1 cellular context compared by ENCODE assay signal in the genomic region with DNA sequence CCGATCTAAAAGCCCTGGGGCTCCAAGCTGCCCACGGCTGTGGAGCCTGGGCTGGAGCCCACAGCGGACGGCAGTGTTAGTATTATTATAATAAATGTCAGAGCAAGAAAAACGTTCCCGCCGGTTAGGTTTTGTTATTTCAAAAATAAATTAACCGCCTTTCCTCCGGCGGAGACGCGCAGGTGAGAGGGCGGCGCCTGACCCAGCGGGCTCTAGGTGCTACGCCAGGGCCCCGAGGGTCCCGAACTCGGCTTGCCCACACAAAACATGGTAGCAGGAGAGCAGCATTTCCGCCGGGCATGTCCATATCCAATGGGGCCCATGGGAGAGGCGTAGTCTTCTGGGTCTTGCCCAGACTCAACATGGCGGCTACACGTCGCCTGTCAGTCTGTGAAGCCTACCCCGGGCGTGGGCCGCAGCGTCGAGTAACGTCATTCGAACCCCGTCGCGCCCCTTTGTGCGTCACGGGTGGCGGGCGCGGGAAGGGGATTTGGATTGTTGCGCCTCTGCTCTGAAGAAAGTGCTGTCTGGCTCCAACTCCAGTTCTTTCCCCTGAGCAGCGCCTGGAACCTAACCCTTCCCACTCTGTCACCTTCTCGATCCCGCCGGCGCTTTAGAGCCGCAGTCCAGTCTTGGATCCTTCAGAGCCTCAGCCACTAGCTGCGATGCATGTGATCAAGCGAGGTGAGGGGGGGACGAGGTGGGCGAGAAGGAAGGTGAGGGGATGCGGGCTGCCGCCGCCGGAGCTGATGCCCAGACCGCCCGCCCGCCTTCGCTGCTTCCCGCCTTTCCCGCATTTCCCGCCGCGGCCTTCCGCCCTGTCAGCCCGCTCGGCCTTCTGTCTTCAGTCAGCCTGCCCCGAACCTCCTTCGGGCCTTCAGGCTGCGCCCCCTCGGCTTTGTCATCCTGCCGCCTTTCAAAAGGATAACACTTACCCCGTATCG.
TF ChIP-seq lines count a peak whose summit lies in the region.

A gene (plus strand): TSS at position 452 of the 944 bp plus-strand sequence. CDS start 214 bp downstream, at position 666.

TF ChIP-seq in K562, 482 proteins besides CTCF, POLR2A, EP300 and RAD21 (continued from another document and continues in another):
- TF ChIP-seq, protein P1, sequence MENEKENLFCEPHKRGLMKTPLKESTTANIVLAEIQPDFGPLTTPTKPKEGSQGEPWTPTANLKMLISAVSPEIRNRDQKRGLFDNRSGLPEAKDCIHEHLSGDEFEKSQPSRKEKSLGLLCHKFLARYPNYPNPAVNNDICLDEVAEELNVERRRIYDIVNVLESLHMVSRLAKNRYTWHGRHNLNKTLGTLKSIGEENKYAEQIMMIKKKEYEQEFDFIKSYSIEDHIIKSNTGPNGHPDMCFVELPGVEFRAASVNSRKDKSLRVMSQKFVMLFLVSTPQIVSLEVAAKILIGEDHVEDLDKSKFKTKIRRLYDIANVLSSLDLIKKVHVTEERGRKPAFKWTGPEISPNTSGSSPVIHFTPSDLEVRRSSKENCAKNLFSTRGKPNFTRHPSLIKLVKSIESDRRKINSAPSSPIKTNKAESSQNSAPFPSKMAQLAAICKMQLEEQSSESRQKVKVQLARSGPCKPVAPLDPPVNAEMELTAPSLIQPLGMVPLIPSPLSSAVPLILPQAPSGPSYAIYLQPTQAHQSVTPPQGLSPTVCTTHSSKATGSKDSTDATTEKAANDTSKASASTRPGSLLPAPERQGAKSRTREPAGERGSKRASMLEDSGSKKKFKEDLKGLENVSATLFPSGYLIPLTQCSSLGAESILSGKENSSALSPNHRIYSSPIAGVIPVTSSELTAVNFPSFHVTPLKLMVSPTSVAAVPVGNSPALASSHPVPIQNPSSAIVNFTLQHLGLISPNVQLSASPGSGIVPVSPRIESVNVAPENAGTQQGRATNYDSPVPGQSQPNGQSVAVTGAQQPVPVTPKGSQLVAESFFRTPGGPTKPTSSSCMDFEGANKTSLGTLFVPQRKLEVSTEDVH (IDR thresholded peaks at IDR 0.05; ENCODE audit: low read depth, partially characterized antibody), result peak; percentile 98
- TF ChIP-seq, protein P2, sequence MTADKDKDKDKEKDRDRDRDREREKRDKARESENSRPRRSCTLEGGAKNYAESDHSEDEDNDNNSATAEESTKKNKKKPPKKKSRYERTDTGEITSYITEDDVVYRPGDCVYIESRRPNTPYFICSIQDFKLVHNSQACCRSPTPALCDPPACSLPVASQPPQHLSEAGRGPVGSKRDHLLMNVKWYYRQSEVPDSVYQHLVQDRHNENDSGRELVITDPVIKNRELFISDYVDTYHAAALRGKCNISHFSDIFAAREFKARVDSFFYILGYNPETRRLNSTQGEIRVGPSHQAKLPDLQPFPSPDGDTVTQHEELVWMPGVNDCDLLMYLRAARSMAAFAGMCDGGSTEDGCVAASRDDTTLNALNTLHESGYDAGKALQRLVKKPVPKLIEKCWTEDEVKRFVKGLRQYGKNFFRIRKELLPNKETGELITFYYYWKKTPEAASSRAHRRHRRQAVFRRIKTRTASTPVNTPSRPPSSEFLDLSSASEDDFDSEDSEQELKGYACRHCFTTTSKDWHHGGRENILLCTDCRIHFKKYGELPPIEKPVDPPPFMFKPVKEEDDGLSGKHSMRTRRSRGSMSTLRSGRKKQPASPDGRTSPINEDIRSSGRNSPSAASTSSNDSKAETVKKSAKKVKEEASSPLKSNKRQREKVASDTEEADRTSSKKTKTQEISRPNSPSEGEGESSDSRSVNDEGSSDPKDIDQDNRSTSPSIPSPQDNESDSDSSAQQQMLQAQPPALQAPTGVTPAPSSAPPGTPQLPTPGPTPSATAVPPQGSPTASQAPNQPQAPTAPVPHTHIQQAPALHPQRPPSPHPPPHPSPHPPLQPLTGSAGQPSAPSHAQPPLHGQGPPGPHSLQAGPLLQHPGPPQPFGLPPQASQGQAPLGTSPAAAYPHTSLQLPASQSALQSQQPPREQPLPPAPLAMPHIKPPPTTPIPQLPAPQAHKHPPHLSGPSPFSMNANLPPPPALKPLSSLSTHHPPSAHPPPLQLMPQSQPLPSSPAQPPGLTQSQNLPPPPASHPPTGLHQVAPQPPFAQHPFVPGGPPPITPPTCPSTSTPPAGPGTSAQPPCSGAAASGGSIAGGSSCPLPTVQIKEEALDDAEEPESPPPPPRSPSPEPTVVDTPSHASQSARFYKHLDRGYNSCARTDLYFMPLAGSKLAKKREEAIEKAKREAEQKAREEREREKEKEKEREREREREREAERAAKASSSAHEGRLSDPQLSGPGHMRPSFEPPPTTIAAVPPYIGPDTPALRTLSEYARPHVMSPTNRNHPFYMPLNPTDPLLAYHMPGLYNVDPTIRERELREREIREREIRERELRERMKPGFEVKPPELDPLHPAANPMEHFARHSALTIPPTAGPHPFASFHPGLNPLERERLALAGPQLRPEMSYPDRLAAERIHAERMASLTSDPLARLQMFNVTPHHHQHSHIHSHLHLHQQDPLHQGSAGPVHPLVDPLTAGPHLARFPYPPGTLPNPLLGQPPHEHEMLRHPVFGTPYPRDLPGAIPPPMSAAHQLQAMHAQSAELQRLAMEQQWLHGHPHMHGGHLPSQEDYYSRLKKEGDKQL (CRISPR knock-in tag; IDR thresholded peaks at IDR 0.05; ENCODE audit: borderline replicate concordance), result no peak
- TF ChIP-seq CAMTA2 (CRISPR knock-in tag; conservative IDR thresholded peaks at IDR 0.05) (no peak), LCOR (CRISPR knock-in tag; IDR thresholded peaks at IDR 0.05) (peak; percentile 74; the same call in 1 of the 2 replicates), TRIM24 (IDR thresholded peaks at IDR 0.05) (peak in 1 of 2 experiments; percentile 29; a peak in 1 of 4 replicates), MECOM (CRISPR knock-in tag; IDR thresholded peaks at IDR 0.05) (no peak), HSF4 (CRISPR knock-in tag; IDR thresholded peaks at IDR 0.05; ENCODE audit: borderline replicate concordance) (peak; percentile 37; the same call in 1 of the 2 replicates), BRCA1 (IDR thresholded peaks at IDR 0.05) (no peak), BRCA1 (CRISPR knock-in tag; IDR thresholded peaks at IDR 0.05) (no peak), PHF20 (IDR thresholded peaks at IDR 0.05; ENCODE audit: partially characterized antibody) (peak; percentile 73), SLC30A9 (CRISPR knock-in tag; IDR thresholded peaks at IDR 0.05) (no peak), ETV5 (CRISPR knock-in tag; IDR thresholded peaks at IDR 0.05; ENCODE audit: low read depth) (0 out of 2 replicates have a peak, but pooled peaks have one; percentile 55), HNRNPH1 (optimal IDR thresholded peaks at IDR 0.05; ENCODE audit: low read depth, low read length) (no peak), HNRNPK (IDR thresholded peaks at IDR 0.05; ENCODE audit: low read depth, low read length, poor library complexity, severe bottlenecking) (no peak), PHTF2 (CRISPR knock-in tag; IDR thresholded peaks at IDR 0.05) (no peak), POLR2AphosphoS5 (IDR thresholded peaks at IDR 0.05; ENCODE audit: control insufficient read depth, insufficient read depth, low read depth, low read length) (peak; percentile 51; the same call in 1 of the 2 replicates), GTF2F1 (IDR thresholded peaks at IDR 0.05; ENCODE audit: low read depth, low read length) (no peak), EZH2 (IDR thresholded peaks at IDR 0.05; ENCODE audit: borderline replicate concordance, low read depth, low read length) (no peak), XRCC4 (IDR thresholded peaks at IDR 0.05; ENCODE audit: extremely low read depth, insufficient read depth, insufficient read length) (no peak)
- TF ChIP-seq, protein P3, sequence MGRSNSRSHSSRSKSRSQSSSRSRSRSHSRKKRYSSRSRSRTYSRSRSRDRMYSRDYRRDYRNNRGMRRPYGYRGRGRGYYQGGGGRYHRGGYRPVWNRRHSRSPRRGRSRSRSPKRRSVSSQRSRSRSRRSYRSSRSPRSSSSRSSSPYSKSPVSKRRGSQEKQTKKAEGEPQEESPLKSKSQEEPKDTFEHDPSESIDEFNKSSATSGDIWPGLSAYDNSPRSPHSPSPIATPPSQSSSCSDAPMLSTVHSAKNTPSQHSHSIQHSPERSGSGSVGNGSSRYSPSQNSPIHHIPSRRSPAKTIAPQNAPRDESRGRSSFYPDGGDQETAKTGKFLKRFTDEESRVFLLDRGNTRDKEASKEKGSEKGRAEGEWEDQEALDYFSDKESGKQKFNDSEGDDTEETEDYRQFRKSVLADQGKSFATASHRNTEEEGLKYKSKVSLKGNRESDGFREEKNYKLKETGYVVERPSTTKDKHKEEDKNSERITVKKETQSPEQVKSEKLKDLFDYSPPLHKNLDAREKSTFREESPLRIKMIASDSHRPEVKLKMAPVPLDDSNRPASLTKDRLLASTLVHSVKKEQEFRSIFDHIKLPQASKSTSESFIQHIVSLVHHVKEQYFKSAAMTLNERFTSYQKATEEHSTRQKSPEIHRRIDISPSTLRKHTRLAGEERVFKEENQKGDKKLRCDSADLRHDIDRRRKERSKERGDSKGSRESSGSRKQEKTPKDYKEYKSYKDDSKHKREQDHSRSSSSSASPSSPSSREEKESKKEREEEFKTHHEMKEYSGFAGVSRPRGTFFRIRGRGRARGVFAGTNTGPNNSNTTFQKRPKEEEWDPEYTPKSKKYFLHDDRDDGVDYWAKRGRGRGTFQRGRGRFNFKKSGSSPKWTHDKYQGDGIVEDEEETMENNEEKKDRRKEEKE (IDR thresholded peaks at IDR 0.05; ENCODE audit: borderline replicate concordance in 1 of 2, control insufficient read depth in 1 of 2, low read depth in 2 of 2, low read length in 1 of 2), result no peak
- TF ChIP-seq, protein P4, sequence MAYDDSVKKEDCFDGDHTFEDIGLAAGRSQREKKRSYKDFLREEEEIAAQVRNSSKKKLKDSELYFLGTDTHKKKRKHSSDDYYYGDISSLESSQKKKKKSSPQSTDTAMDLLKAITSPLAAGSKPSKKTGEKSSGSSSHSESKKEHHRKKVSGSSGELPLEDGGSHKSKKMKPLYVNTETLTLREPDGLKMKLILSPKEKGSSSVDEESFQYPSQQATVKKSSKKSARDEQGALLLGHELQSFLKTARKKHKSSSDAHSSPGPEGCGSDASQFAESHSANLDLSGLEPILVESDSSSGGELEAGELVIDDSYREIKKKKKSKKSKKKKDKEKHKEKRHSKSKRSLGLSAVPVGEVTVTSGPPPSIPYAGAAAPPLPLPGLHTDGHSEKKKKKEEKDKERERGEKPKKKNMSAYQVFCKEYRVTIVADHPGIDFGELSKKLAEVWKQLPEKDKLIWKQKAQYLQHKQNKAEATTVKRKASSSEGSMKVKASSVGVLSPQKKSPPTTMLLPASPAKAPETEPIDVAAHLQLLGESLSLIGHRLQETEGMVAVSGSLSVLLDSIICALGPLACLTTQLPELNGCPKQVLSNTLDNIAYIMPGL (CRISPR knock-in tag; IDR thresholded peaks at IDR 0.05), result 0 out of 2 replicates have a peak, but pooled peaks have one; percentile 36
- TF ChIP-seq, protein P5, sequence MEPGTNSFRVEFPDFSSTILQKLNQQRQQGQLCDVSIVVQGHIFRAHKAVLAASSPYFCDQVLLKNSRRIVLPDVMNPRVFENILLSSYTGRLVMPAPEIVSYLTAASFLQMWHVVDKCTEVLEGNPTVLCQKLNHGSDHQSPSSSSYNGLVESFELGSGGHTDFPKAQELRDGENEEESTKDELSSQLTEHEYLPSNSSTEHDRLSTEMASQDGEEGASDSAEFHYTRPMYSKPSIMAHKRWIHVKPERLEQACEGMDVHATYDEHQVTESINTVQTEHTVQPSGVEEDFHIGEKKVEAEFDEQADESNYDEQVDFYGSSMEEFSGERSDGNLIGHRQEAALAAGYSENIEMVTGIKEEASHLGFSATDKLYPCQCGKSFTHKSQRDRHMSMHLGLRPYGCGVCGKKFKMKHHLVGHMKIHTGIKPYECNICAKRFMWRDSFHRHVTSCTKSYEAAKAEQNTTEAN (CRISPR knock-in tag; IDR thresholded peaks at IDR 0.05), result no peak
- TF ChIP-seq, protein P6, sequence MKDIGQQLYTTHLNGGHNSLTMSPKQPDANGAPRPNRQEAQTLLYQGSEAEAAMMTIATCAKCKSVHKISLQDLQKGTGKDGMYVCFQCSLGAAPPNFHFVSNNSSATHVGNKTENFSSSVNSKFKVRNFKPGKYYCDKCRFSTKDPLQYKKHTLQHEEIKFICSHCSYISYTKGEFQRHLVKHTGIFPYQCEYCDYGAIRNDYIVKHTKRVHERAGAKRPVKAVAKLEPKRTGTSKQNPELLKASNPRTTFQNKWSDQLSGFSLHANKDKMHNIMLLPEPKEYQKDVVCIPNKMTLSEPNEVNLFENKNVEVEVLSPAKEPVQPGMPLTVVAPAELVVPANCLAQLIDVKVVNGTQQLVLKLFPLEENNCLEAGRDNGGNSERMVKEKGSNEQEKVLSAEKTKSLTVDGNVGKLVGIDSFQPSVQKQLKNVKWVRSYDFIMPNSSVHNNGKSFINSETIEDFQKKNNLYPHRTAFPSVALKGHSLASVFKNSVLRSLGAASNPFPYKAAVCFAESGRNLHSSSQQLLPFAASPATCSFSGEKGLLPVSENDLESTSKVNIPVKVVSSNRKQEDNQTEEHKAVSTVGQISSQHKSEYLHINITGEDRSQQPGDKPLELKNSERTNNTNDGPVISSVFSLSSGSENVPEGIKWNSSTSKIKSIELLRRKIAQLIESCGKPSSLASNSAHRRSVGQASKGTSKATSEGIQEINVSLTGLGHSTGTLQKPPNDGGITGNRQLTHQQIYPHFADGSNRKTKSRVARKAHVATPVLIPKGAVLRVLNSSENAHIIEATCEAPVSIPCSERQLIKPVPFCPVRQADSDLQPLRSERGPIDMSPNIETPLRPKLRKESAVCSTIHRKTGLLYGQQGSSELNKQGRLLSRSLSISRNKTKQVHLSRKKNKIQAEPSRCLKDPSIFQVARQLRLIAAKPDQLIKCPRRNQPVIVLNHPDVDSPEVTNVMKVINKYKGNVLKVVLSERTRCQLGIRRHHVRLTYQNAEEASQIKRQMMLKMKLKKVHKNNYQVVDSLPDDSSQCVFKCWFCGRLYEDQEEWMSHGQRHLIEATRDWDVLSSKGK (CRISPR knock-in tag; IDR thresholded peaks at IDR 0.05), result no peak
- TF ChIP-seq, protein P7, sequence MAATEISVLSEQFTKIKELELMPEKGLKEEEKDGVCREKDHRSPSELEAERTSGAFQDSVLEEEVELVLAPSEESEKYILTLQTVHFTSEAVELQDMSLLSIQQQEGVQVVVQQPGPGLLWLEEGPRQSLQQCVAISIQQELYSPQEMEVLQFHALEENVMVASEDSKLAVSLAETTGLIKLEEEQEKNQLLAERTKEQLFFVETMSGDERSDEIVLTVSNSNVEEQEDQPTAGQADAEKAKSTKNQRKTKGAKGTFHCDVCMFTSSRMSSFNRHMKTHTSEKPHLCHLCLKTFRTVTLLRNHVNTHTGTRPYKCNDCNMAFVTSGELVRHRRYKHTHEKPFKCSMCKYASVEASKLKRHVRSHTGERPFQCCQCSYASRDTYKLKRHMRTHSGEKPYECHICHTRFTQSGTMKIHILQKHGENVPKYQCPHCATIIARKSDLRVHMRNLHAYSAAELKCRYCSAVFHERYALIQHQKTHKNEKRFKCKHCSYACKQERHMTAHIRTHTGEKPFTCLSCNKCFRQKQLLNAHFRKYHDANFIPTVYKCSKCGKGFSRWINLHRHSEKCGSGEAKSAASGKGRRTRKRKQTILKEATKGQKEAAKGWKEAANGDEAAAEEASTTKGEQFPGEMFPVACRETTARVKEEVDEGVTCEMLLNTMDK (IDR thresholded peaks at IDR 0.05; ENCODE audit: borderline replicate concordance, insufficient read depth, low read depth, low read length, poor library complexity, severe bottlenecking), result no peak
- TF ChIP-seq, protein P8, sequence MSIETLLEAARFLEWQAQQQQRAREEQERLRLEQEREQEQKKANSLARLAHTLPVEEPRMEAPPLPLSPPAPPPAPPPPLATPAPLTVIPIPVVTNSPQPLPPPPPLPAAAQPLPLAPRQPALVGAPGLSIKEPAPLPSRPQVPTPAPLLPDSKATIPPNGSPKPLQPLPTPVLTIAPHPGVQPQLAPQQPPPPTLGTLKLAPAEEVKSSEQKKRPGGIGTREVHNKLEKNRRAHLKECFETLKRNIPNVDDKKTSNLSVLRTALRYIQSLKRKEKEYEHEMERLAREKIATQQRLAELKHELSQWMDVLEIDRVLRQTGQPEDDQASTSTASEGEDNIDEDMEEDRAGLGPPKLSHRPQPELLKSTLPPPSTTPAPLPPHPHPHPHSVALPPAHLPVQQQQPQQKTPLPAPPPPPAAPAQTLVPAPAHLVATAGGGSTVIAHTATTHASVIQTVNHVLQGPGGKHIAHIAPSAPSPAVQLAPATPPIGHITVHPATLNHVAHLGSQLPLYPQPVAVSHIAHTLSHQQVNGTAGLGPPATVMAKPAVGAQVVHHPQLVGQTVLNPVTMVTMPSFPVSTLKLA (conservative IDR thresholded peaks at IDR 0.05), result peak; percentile 85 to 94
